Comparison of ENCODE assay signal across 8 cellular contexts in genomic region chr5:91419571-91420537, GRCh38. TPM values are rescaled to one million over a fixed set of nuclear protein-coding genes. Genes with fewer than 3 reads are reported as not detected.
DNase-seq lines count a peak whose midpoint lies in the region; ATAC-seq and TF ChIP-seq lines count a peak whose summit lies in the region.

No MANE protein-coding gene starts in this region.

- POLR2A ChIA-PET in OCI-LY7 (lab: Charles Lee) = interaction anchor here (0.5 to 1.5 kb wide), 10 partner anchors 9 to 1017 kb away, joined by 3 to 8 read pairs (median 4); partner anchors contain the start of gene ARRDC3

- DNase-seq in OCI-LY7 (ENCODE audit: low spot score) = peak; percentile 65
- DNase-seq in activated CD8-positive, alpha-beta memory T cell treated with anti-CD3 and anti-CD28 coated beads, Interleukin-2, amount 50 U/mL, for 48 hours = peak; percentile 87
- no peak for DNase-seq in esophagus muscularis mucosa (ENCODE audit: extremely low spot score)
- DNase-seq in neural progenitor cell (ENCODE audit: low spot score) = peak; percentile 72
- peak; percentile 91 for DNase-seq in superior temporal gyrus (ENCODE audit: extremely low spot score)

- H3K36me3 ChIP-seq in OCI-LY7 (ENCODE audit: insufficient read depth, low read length) (no peaks in the 10 kb centered on the region), esophagus muscularis mucosa (no peaks in the 10 kb centered on the region), neural progenitor cell (no peaks in the 10 kb centered on the region)

- TF ChIP-seq CTCF in GM12875 (IDR thresholded peaks at IDR 0.05; ENCODE audit: borderline replicate concordance, insufficient read depth, low read depth, low read length) = peak; percentile 21; the same call in 1 of the 2 replicates
- peak; percentile 94 for TF ChIP-seq CTCF in OCI-LY7 (conservative IDR thresholded peaks at IDR 0.05; ENCODE audit: low read length)
- TF ChIP-seq CTCF in esophagus muscularis mucosa (IDR thresholded peaks at IDR 0.05) = peak; percentile 69 to 79 (median 72)
- peak; percentile 89 for TF ChIP-seq CTCF in neural progenitor cell (IDR thresholded peaks at IDR 0.05)

- TF ChIP-seq POLR2A in esophagus muscularis mucosa (IDR thresholded peaks at IDR 0.05; ENCODE audit: low read depth) = no peak

- ATAC-seq in HG03460 (IDR thresholded peaks at IDR 0.05; ENCODE audit: unreplicated experiment) (peak; percentile 65), GM19328 (IDR thresholded peaks at IDR 0.05; ENCODE audit: unreplicated experiment) (no peak)

- intact Hi-C loops in OCI-LY7 (cut with micrococcal nuclease; ENCODE audit: unreplicated experiment) = loop anchor here (1.0 to 10.0 kb wide), 5 partner anchors 36 to 548 kb away; no protein-coding TSS in a partner anchor
- intact Hi-C loops in esophagus muscularis mucosa (cut with DNase I) = loop anchor here (2.0 kb wide), 1 partner anchor 557 kb away; no protein-coding TSS in a partner anchor

- no peaks in the 10 kb centered on the region for H3K36me3 Mint-ChIP-seq in neural progenitor cell

- H3K9ac ChIP-seq in neural progenitor cell = no peak overlapping the region

- no peak overlapping the region for H3K4me3 Mint-ChIP-seq in neural progenitor cell

- no peaks in the 10 kb centered on the region for H3K9me3 Mint-ChIP-seq in neural progenitor cell

- peaks cover 5% of the 10 kb centered on the region; the same call in 1 of the 2 replicates for H4K20me1 ChIP-seq in OCI-LY7 (ENCODE audit: insufficient read depth, low read length)
- no peaks in the 10 kb centered on the region for H4K20me1 ChIP-seq in neural progenitor cell (ENCODE audit: low read depth)

- WGBS in esophagus muscularis mucosa = 56% methylated on average over 9 of the region's 9 CpGs

- H3K4me2 ChIP-seq in OCI-LY7 (ENCODE audit: low read length) (no peak overlapping the region), neural progenitor cell (no peak overlapping the region)

- no peaks in the 10 kb centered on the region for H3K4me1 ChIP-seq in OCI-LY7 (ENCODE audit: insufficient read depth, low read length, poor library complexity, severe bottlenecking)
- no peaks in the 10 kb centered on the region for H3K4me1 ChIP-seq in esophagus muscularis mucosa
- H3K4me1 ChIP-seq in neural progenitor cell = peaks cover 7% of the 10 kb centered on the region

- CTCF ChIA-PET in OCI-LY7 (lab: Charles Lee; ENCODE audit: unreplicated experiment) = interaction anchor here (1.1 kb wide), 1 partner anchor 39 kb away, joined by 3 read pairs; no protein-coding TSS in a partner anchor

- peaks cover 4% of the 10 kb centered on the region for H3K4me1 Mint-ChIP-seq in neural progenitor cell

- no peak overlapping the region for H3K27ac ChIP-seq in OCI-LY7 (ENCODE audit: low read depth, low read length, poor library complexity, severe bottlenecking)
- no peak overlapping the region for H3K27ac ChIP-seq in esophagus muscularis mucosa (replicated peaks in 1 of 4)
- H3K27ac ChIP-seq in neural progenitor cell = no peak overlapping the region

- BruUV-seq in OCI-LY7 (replicated peaks; lab: Mats Ljungman, UMichigan) = no TSS peak

- no peaks in the 10 kb centered on the region for H3K9me2 ChIP-seq in OCI-LY7 (ENCODE audit: insufficient read depth, low read length)

- no peaks in the 10 kb centered on the region for H3K79me2 ChIP-seq in OCI-LY7 (ENCODE audit: insufficient read depth, low read depth, low read length)
- no peaks in the 10 kb centered on the region for H3K79me2 ChIP-seq in neural progenitor cell (ENCODE audit: low read depth)

- no peak for TF ChIP-seq EP300 in esophagus muscularis mucosa (IDR thresholded peaks at IDR 0.05)

- H3F3A ChIP-seq in neural progenitor cell (ENCODE audit: low read depth) = peaks cover 2% of the 10 kb centered on the region

- H3K9me3 ChIP-seq in OCI-LY7 (ENCODE audit: low read length) = no peaks in the 10 kb centered on the region
- no peaks in the 10 kb centered on the region for H3K9me3 ChIP-seq in esophagus muscularis mucosa
- H3K9me3 ChIP-seq in neural progenitor cell (ENCODE audit: low read depth) = no peaks in the 10 kb centered on the region

- no peaks in the 10 kb centered on the region for H3K27me3 ChIP-seq in esophagus muscularis mucosa
- H3K27me3 ChIP-seq in neural progenitor cell = no peaks in the 10 kb centered on the region

- no peak overlapping the region for H2AFZ ChIP-seq in OCI-LY7 (ENCODE audit: low read length)
- no peak overlapping the region for H2AFZ ChIP-seq in neural progenitor cell (replicated peaks)

- no peak overlapping the region for H3K4me3 ChIP-seq in GM12875 (ENCODE audit: low read depth, low read length)
- H3K4me3 ChIP-seq in OCI-LY7 (ENCODE audit: low read depth, low read length, poor library complexity, severe bottlenecking) = no peak overlapping the region
- H3K4me3 ChIP-seq in esophagus muscularis mucosa = no peak overlapping the region
- H3K4me3 ChIP-seq in neural progenitor cell = no peak overlapping the region

- H3K27me3 Mint-ChIP-seq in neural progenitor cell (ENCODE audit: insufficient read depth, low read depth) = no peaks in the 10 kb centered on the region

- H3K27ac Mint-ChIP-seq in neural progenitor cell = peak overlapping the region; percentile 58

RNA-seq across cellular contexts. Expression of gene ARRDC3, which starts 36.7 kb away (rescaled TPM):
- total RNA-seq in OCI-LY7 (2014; rRNA removed; shearing (Covaris generic)) = 30.6 TPM in 2 replicates
- 26.3 and 30.0 TPM in 2 replicates for total RNA-seq in OCI-LY7 (2022)
- 10 to 100 TPM; 37.0 to 58.2 (median 43.1) TPM for total RNA-seq in esophagus muscularis mucosa
- 79.3 and 126 TPM in 2 replicates for total RNA-seq in neural progenitor cell (ENCODE audit: low replicate concordance)

Comparison
In these comparisons a context has a peak if more than half of its experiments do, and no peak if none do; other contexts are left out.
1. CTCF ChIP-seq: peak in every context shown above with its lines; median percentile 94 in OCI-LY7; 89 in neural progenitor cell; 72 in esophagus muscularis mucosa; 21 in GM12875.